In the genomic region with DNA sequence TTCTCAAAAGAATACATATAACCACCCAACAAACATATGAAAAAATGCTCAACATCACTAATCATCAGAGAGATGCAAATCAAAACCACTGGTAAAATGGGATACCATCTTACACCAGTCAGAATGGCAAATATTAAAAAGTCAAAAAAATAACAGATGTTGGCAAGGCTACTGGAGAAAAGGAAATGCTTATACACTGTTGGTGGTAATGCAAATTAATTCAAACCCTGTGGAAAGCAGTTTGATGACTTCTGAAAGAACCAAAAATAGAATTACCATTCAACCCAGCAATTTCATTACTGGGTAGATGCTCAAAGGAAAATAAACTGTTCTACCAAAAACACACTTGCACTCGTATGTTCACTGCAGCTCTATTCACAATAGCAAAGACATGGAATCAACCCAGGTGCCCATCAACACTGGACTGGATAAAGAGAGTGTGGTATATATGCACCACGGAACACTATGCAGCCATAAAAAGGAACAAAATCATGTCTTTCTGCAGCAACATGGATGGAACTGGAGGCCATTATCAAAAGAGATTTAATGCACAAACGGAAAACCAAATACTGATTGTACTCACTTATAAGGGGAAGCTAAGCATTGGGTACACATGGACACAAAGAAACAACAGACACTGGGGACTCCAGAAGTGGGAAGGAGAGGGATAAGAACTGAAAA, we compare ENCODE assay signal across 17 cellular contexts. TPM values are rescaled to one million over a fixed set of nuclear protein-coding genes. Genes with fewer than 3 reads are reported as not detected.
DNase-seq lines count a peak whose midpoint lies in the region; ATAC-seq, FAIRE-seq and TF ChIP-seq lines count a peak whose summit lies in the region.
"Had no signal": no experiment of that assay in that cellular context is flagged by ENCODE, and none has a peak within 500 bp of the region (broad histone marks: within the 10 kb centered on the region; RNA-seq: fewer than 3 reads in every experiment).

No MANE protein-coding gene starts in this region.

- TF ChIP-seq CTCF in endothelial cell (IDR thresholded peaks at IDR 0.05; ENCODE audit: unreplicated experiment) = no peak

- TF ChIP-seq POLR2A in H54 (IDR thresholded peaks at IDR 0.05; ENCODE audit: low read depth, low read length) = no peak

- H3K9me3 Mint-ChIP-seq in endothelial cell (ENCODE audit: unreplicated experiment) = no peaks in the 10 kb centered on the region
- no peaks in the 10 kb centered on the region for H3K9me3 Mint-ChIP-seq in activated CD4-positive, alpha-beta T cell treated with anti-CD3 and anti-CD28 coated beads for 36 hours (ENCODE audit: low read depth)
- H3K9me3 Mint-ChIP-seq: GM23338 had no signal

- no peak for DNase-seq in H54 (ENCODE audit: insufficient read length, low spot score)
- peak; percentile 12 for DNase-seq in NAMALWA (ENCODE audit: low spot score)
- no peak for DNase-seq in endothelial cell (ENCODE audit: low spot score)
- no peak for DNase-seq in HTR-8/SVneo (ENCODE audit: insufficient read length, low spot score)
- DNase-seq in NCI-H748 (lab: John Stamatoyannopoulos, UW; ENCODE audit: unreplicated experiment) = no peak
- no peak for DNase-seq in activated CD4-positive, alpha-beta T cell treated with anti-CD3 and anti-CD28 coated beads for 36 hours
- DNase-seq: C1 segment of cervical spinal cord; Caco-2; CD4-positive, alpha-beta memory T cell; DMS 273 treated with DMSO at 0.1 percent for 48 hours; DMS79 treated with DMSO at 0.1 percent for 48 hours; GF-D8 had no signal

- peaks cover 22% of the 10 kb centered on the region for H3K36me3 Mint-ChIP-seq in endothelial cell (ENCODE audit: low read depth, unreplicated experiment)
- H3K36me3 Mint-ChIP-seq in activated CD4-positive, alpha-beta T cell treated with anti-CD3 and anti-CD28 coated beads for 36 hours (ENCODE audit: low read depth) = peaks cover 12% of the 10 kb centered on the region

- CTCF ChIA-PET in activated CD4-positive, alpha-beta T cell treated with anti-CD3 and anti-CD28 coated beads for 36 hours (lab: Charles Lee) = no interaction called here

- no peaks in the 10 kb centered on the region for H3K4me1 Mint-ChIP-seq in endothelial cell (ENCODE audit: unreplicated experiment)
- no peaks in the 10 kb centered on the region for H3K4me1 Mint-ChIP-seq in activated CD4-positive, alpha-beta T cell treated with anti-CD3 and anti-CD28 coated beads for 36 hours
- H3K4me1 Mint-ChIP-seq: CD4-positive, alpha-beta memory T cell had no signal

- intact Hi-C loops in activated CD4-positive, alpha-beta T cell treated with anti-CD3 and anti-CD28 coated beads for 36 hours (cut with DNase I, micrococcal nuclease) = no loop called here

- H3K27me3 Mint-ChIP-seq in endothelial cell (ENCODE audit: unreplicated experiment) = no peaks in the 10 kb centered on the region
- no peaks in the 10 kb centered on the region for H3K27me3 Mint-ChIP-seq in activated CD4-positive, alpha-beta T cell treated with anti-CD3 and anti-CD28 coated beads for 36 hours
- H3K27me3 Mint-ChIP-seq: CD4-positive, alpha-beta memory T cell had no signal

- POLR2A ChIA-PET in activated CD4-positive, alpha-beta T cell treated with anti-CD3 and anti-CD28 coated beads for 36 hours (lab: Charles Lee) = no interaction called here

- ATAC-seq in GM18520 (IDR thresholded peaks at IDR 0.05; ENCODE audit: unreplicated experiment) (peak; percentile 58), HG02938 (IDR thresholded peaks at IDR 0.05; ENCODE audit: unreplicated experiment) (no peak)
- no peak for ATAC-seq in activated CD4-positive, alpha-beta T cell treated with anti-CD3 and anti-CD28 coated beads for 36 hours
- ATAC-seq: GM23338 had no signal

- no peak overlapping the region for H3K27ac Mint-ChIP-seq in endothelial cell (ENCODE audit: unreplicated experiment)
- H3K27ac Mint-ChIP-seq in activated CD4-positive, alpha-beta T cell treated with anti-CD3 and anti-CD28 coated beads for 36 hours = no peak overlapping the region
- H3K27ac Mint-ChIP-seq: CD4-positive, alpha-beta memory T cell; GM23338 had no signal

- FAIRE-seq in H54 (lab: Jason Lieb, UNC) (peak; percentile 20), HTR-8/SVneo (lab: Jason Lieb, UNC) (no peak)
- FAIRE-seq: D721Med, GM12891 had no signal

- peak overlapping the region; percentile 33 for H3K4me3 Mint-ChIP-seq in endothelial cell (ENCODE audit: unreplicated experiment)
- H3K4me3 Mint-ChIP-seq in activated CD4-positive, alpha-beta T cell treated with anti-CD3 and anti-CD28 coated beads for 36 hours = no peak overlapping the region
- H3K4me3 Mint-ChIP-seq: CD4-positive, alpha-beta memory T cell; GM23338 had no signal

RNA-seq across cellular contexts. Expression of gene NCKAP1, which starts 38.8 kb away (rescaled TPM):
- 171 TPM for total RNA-seq in endothelial cell (ENCODE audit: unreplicated experiment)
- total RNA-seq in activated CD4-positive, alpha-beta T cell treated with anti-CD3 and anti-CD28 coated beads for 36 hours = 10 to 100 TPM in 1 of 2 experiments, 1 to 10 TPM in 1; 9.1 to 11.7 TPM

Comparison
In these comparisons a context has a peak if more than half of its experiments do, and no peak if none do; other contexts are left out.
1. RNA of gene NCKAP1, which starts 38.8 kb away (total RNA-seq): 171 TPM in endothelial cell (single experiment); 9.1 to 11.7 TPM in activated CD4-positive, alpha-beta T cell treated with anti-CD3 and anti-CD28 coated beads for 36 hours; every median in the first group is over 10 times any median in the second.